19 cellular contexts compared by ENCODE assay signal in genomic region chr2:204945376-204945775, GRCh38.
DNase-seq lines count a peak whose midpoint lies in the region; ATAC-seq and TF ChIP-seq lines count a peak whose summit lies in the region.
"Had no signal": no experiment of that assay in that cellular context is flagged by ENCODE, and none has a peak within 500 bp of the region (broad histone marks: within the 10 kb centered on the region; RNA-seq: fewer than 3 reads in every experiment).

No MANE protein-coding gene starts in this region.

- no peaks in the 10 kb centered on the region for H3K27me3 Mint-ChIP-seq in Caco-2 (ENCODE audit: insufficient read depth, unreplicated experiment)

- no peak overlapping the region for H3K4me3 Mint-ChIP-seq in Caco-2 (ENCODE audit: unreplicated experiment)
- H3K4me3 Mint-ChIP-seq: CD14-positive monocyte; CD8-positive, alpha-beta T cell; GM23338 had no signal

- in situ Hi-C loops in HAP-1 (cut with MboI; ENCODE audit: low sequenced_read_pairs) (no loop called here), KBM-7 (cut with MboI; ENCODE audit: low pct_unique_long_range_greater_than_20kb, low sequenced_read_pairs) (no loop called here)

- H3K4me3 ChIP-seq in Caco-2 (ENCODE audit: low read depth, low read length) (no peak overlapping the region), prostate gland (no peak overlapping the region), HAP-1 (no peak overlapping the region)
- H3K4me3 ChIP-seq: A549, GM23338, K562 had no signal

- ATAC-seq in GM21737 (IDR thresholded peaks at IDR 0.05; ENCODE audit: unreplicated experiment), result no peak
- ATAC-seq: A549; CD8-positive, alpha-beta T cell; GM23338; K562 had no signal

- 25% methylated on average over 2 of the region's 2 CpGs for WGBS in prostate gland

- TF ChIP-seq CTCF in C4-2B (conservative IDR thresholded peaks at IDR 0.05) (no peak), Caco-2 (IDR thresholded peaks at IDR 0.05; ENCODE audit: insufficient read depth in 1 of 2, low read depth in 1 of 2, low read length in 1 of 2, severe bottlenecking in 1 of 2, unreplicated experiment in 1 of 2) (no peak), VCaP (conservative IDR thresholded peaks at IDR 0.05) (no peak), prostate gland (IDR thresholded peaks at IDR 0.05) (no peak)

- CTCF ChIA-PET in Caco-2 (lab: Charles Lee), result no interaction called here

- H3K36me3 Mint-ChIP-seq in Caco-2 (ENCODE audit: insufficient read depth, unreplicated experiment), result peaks cover 56% of the 10 kb centered on the region
- H3K36me3 Mint-ChIP-seq: CD14-positive monocyte had no signal

- no peak for TF ChIP-seq POLR2A in prostate gland (IDR thresholded peaks at IDR 0.05)

- H3K9me3 Mint-ChIP-seq in Caco-2 (ENCODE audit: unreplicated experiment), result peaks cover 48% of the 10 kb centered on the region
- H3K9me3 Mint-ChIP-seq: GM23338 had no signal

- BruUV-seq in Caco-2 (replicated peaks; lab: Mats Ljungman, UMichigan), result no TSS peak

- H3K36me3 ChIP-seq in Caco-2 (ENCODE audit: control insufficient read depth, insufficient read depth, low read length), result no peaks in the 10 kb centered on the region
- H3K36me3 ChIP-seq in prostate gland, result no peaks in the 10 kb centered on the region
- H3K36me3 ChIP-seq in HAP-1 (replicated peaks), result no peaks in the 10 kb centered on the region

- H3K27ac ChIP-seq in C4-2B (peak overlapping the region; percentile 54; the same call in 1 of the 2 replicates), VCaP (peak overlapping the region; percentile 88), prostate gland (no peak overlapping the region)
- H3K27ac ChIP-seq: A549 had no signal

- POLR2A ChIA-PET in Caco-2 (lab: Charles Lee), result no interaction called here

- peaks cover 44% of the 10 kb centered on the region for H3K9me3 ChIP-seq in Caco-2
- H3K9me3 ChIP-seq in prostate gland, result no peaks in the 10 kb centered on the region
- H3K9me3 ChIP-seq in HAP-1, result no peaks in the 10 kb centered on the region

- no peak overlapping the region for H3K27ac Mint-ChIP-seq in Caco-2 (ENCODE audit: unreplicated experiment)
- H3K27ac Mint-ChIP-seq: CD14-positive monocyte, GM23338 had no signal

- DNase-seq in Caco-2 (peak; percentile 43 to 61), prostate gland (ENCODE audit: low spot score) (peak; percentile 10), HAP-1 (ENCODE audit: low spot score in 2 of 2) (no peak), KBM-7 (no peak)
- DNase-seq: AML-193; CD8-positive, alpha-beta T cell; DMS 273 treated with DMSO at 0.1 percent for 48 hours; DMS53; DND-41; EL; IMR-90; Karpas-422 had no signal

- H3K27me3 ChIP-seq in Caco-2 (replicated peaks; ENCODE audit: control insufficient read depth, insufficient read depth, low read length), result no peaks in the 10 kb centered on the region
- no peaks in the 10 kb centered on the region for H3K27me3 ChIP-seq in prostate gland (replicated peaks; ENCODE audit: insufficient read depth)
- no peaks in the 10 kb centered on the region for H3K27me3 ChIP-seq in HAP-1 (ENCODE audit: low read depth)

- H3K4me1 Mint-ChIP-seq in Caco-2 (ENCODE audit: low read depth, unreplicated experiment), result peaks cover 45% of the 10 kb centered on the region
- H3K4me1 Mint-ChIP-seq: CD14-positive monocyte, GM23338 had no signal

- intact Hi-C loops in Caco-2 (cut with micrococcal nuclease; ENCODE audit: unreplicated experiment), result loop anchor here (5.0 kb wide), 2 partner anchors 63 to 737 kb away; partner anchors contain the start of gene NRP2
- intact Hi-C loops in prostate gland (cut with DNase I), result no loop called here

- H3K4me1 ChIP-seq in Caco-2, result peaks cover 41% of the 10 kb centered on the region
- H3K4me1 ChIP-seq in prostate gland (replicated peaks), result peaks cover 2% of the 10 kb centered on the region
- no peaks in the 10 kb centered on the region for H3K4me1 ChIP-seq in HAP-1

Comparison
In these comparisons a context has a peak if more than half of its experiments do, and no peak if none do; other contexts are left out.
1. H3K27ac ChIP-seq: peak in C4-2B (single experiment) and VCaP (single experiment); none in prostate gland (0 of 2).
2. DNase-seq: peak in Caco-2 (2 of 2) and prostate gland (single experiment); none in HAP-1 (0 of 2) and KBM-7 (single experiment).